In the genomic region with DNA sequence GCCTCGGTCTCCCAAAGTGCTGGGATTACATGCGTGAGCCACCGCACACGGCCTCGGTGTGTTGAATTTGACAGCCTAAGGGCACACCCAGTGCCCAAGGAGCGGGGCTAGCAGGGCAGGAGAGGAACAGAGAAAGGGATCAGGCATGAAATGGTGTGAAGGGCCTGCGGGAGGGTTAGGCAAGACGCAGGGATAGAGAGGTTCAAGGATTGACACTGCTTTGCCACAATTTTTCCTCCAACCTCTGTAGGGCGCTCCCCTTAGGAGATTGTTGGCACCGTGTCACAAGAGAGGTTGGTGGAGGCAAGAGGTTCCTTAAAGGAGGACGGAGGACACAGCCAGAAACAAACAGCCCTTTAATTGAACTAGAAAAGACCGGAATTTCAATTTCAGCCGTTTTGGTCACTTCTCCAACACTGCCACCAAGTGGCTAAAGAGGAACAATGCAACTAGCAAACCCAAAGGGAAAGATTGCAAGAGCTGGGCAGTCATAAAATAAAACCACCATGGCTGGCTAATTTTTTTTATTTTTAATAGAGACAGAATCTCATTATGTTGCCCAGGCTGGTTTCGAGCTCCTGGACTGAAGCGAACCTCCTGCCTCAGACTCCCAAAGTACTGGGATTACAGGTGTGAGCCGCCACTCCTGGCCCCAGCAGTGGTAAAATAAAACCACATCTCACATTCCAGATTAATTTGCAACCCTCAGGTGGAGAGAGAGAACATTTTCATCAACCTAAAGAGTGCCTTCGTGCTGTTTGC, we compare ENCODE assay signal across 8 cellular contexts. TPM values are rescaled to one million over a fixed set of nuclear protein-coding genes. Genes with fewer than 3 reads are reported as not detected.
DNase-seq lines count a peak whose midpoint lies in the region; ATAC-seq and TF ChIP-seq lines count a peak whose summit lies in the region.

No MANE protein-coding gene starts in this region.

- TF ChIP-seq CTCF in Calu3 (IDR thresholded peaks at IDR 0.05; ENCODE audit: unreplicated experiment): peak; percentile 73
- peak; percentile 89 for TF ChIP-seq CTCF in coronary artery (IDR thresholded peaks at IDR 0.05)
- TF ChIP-seq CTCF in lung (IDR thresholded peaks at IDR 0.05; ENCODE audit: control extremely low read depth, extremely low read depth): peak; percentile 93
- TF ChIP-seq CTCF in uterus (IDR thresholded peaks at IDR 0.05): peak; percentile 89 to 97 (median 92)

- intact Hi-C loops in Calu3 (cut with micrococcal nuclease; ENCODE audit: unreplicated experiment): loop anchor here (1.0 to 10.0 kb wide), 3 partner anchors 105 to 856 kb away; no protein-coding TSS in a partner anchor
- intact Hi-C loops in uterus (cut with DNase I; ENCODE audit: low total_unique reads): loop anchor here (2.0 kb wide), 1 partner anchor 104 kb away; no protein-coding TSS in a partner anchor

- H3K9me3 Mint-ChIP-seq in Calu3 (ENCODE audit: low read depth, unreplicated experiment): no peaks in the 10 kb centered on the region

- CTCF ChIA-PET in Calu3 (lab: Charles Lee): interaction anchor here (0.6 to 1.4 kb wide), 9 partner anchors 33 to 867 kb away, joined by 3 to 8 read pairs (median 5); no protein-coding TSS in a partner anchor

- no peak for TF ChIP-seq POLR2A in uterus (IDR thresholded peaks at IDR 0.05)

- H3K36me3 ChIP-seq in lung (ENCODE audit: control insufficient read depth in 2 of 2, insufficient read depth in 2 of 2, low read length in 2 of 2) (no peaks in the 10 kb centered on the region), uterus (no peaks in the 10 kb centered on the region)

- H3K4me1 ChIP-seq in lung (ENCODE audit: control insufficient read depth in 2 of 2, insufficient read depth in 2 of 2, low read length in 2 of 2) (no peaks in the 10 kb centered on the region), uterus (peaks cover 0 to 4% of the 10 kb centered on the region in 2 donors)

- BruUV-seq in Calu3 (replicated peaks; lab: Mats Ljungman, UMichigan): no TSS peak

- no peaks in the 10 kb centered on the region for H3K27me3 ChIP-seq in lung (ENCODE audit: control insufficient read depth, insufficient read depth)
- H3K27me3 ChIP-seq in uterus: no peaks in the 10 kb centered on the region

- peak overlapping the region; percentile 54 for H3K27ac Mint-ChIP-seq in Calu3 (ENCODE audit: unreplicated experiment)

- H3K4me3 ChIP-seq in coronary artery (peak overlapping the region; percentile 19), lung (no peak overlapping the region), uterus (no peak overlapping the region)

- H3K9me3 ChIP-seq in lung (ENCODE audit: control insufficient read depth in 2 of 2, insufficient read depth in 1 of 2, low read length in 1 of 2) (no peaks in the 10 kb centered on the region), uterus (no peaks in the 10 kb centered on the region)

- DNase-seq in Calu3 (peak; percentile 40), NCI-H1092 (lab: John Stamatoyannopoulos, UW) (peak; percentile 30), SKM-1 treated with dmso at 0.1 percent for 144 hours (lab: John Stamatoyannopoulos, UW; ENCODE audit: unreplicated experiment) (peak; percentile 73), coronary artery (ENCODE audit: low spot score) (no peak), lung (ENCODE audit: low spot score) (no peak), uterus (peak; percentile 45 to 59), GM19238 (ENCODE audit: insufficient read length, low spot score) (no peak)

- H3K27ac ChIP-seq in coronary artery (no peak overlapping the region), lung (ENCODE audit: low read depth in 1 of 2, low read length in 1 of 2) (no peak overlapping the region), uterus (no peak overlapping the region)

- no peaks in the 10 kb centered on the region for H3K36me3 Mint-ChIP-seq in Calu3 (ENCODE audit: insufficient read depth, unreplicated experiment)

- WGBS in lung, 2 donors: 50 to 55% methylated on average over 17 of the region's 17 CpGs

- peaks cover 9% of the 10 kb centered on the region for H3K4me1 Mint-ChIP-seq in Calu3 (ENCODE audit: low read depth, unreplicated experiment)

- ATAC-seq in GM19438 (IDR thresholded peaks at IDR 0.05; ENCODE audit: low read depth, unreplicated experiment): peak; percentile 53
- ATAC-seq in lung (ENCODE audit: insufficient read depth, low FRiP score): peak; percentile 76

- no peak overlapping the region for H3K4me3 Mint-ChIP-seq in Calu3 (ENCODE audit: low read depth, unreplicated experiment)

- no peaks in the 10 kb centered on the region for H3K27me3 Mint-ChIP-seq in Calu3 (ENCODE audit: unreplicated experiment)

RNA-seq across cellular contexts. Expression of a gene that starts 6.9 kb away (rescaled TPM):
- total RNA-seq in Calu3 (2022) (34.5 and 39.9 TPM in 2 replicates), lung (10 to 100 TPM; 74.3 to 89.1 TPM), uterus (100 to 1,000 TPM in 1 of 4 donors, 10 to 100 TPM in 3; 24.7 to 185 (median 41.1) TPM)
- polyA plus RNA-seq in lung: 10 to 100 TPM in 1 of 2 donors, 1 to 10 TPM in 1; 7.4 to 13.7 TPM

Comparison
In these comparisons a context has a peak if more than half of its experiments do, and no peak if none do; other contexts are left out.
1. DNase-seq: peak in Calu3 (single experiment), NCI-H1092 (single experiment), SKM-1 treated with dmso at 0.1 percent for 144 hours (single experiment) and uterus (2 of 2); none in coronary artery (single experiment), lung (single experiment) and GM19238 (single experiment).
2. Peak in every context shown above with its lines, with median percentiles within 50 percentile points of each other: CTCF ChIP-seq.